ENCODE assay signal across 1 cellular context in genomic region chr3:174436367-174436766, GRCh38.
TF ChIP-seq lines count a peak whose summit lies in the region.

No MANE protein-coding gene starts in this region.

TF ChIP-seq in GM23338, 12 proteins besides CTCF, POLR2A, EP300 and RAD21 (continued from another document):
- TF ChIP-seq ZNF462 (CRISPR knock-in tag; IDR thresholded peaks at IDR 0.05) (no peak), NANOG (IDR thresholded peaks at IDR 0.05; ENCODE audit: borderline replicate concordance) (no peak), STAT1 (IDR thresholded peaks at IDR 0.05; ENCODE audit: unreplicated experiment) (no peak), ETS1 (IDR thresholded peaks at IDR 0.05) (no peak), POLR2AphosphoS5 (IDR thresholded peaks at IDR 0.05; ENCODE audit: low read depth) (no peak), EZH2 (IDR thresholded peaks at IDR 0.05; ENCODE audit: low read depth, unreplicated experiment) (no peak)
